2 cellular contexts compared by ENCODE assay signal in the genomic region with DNA sequence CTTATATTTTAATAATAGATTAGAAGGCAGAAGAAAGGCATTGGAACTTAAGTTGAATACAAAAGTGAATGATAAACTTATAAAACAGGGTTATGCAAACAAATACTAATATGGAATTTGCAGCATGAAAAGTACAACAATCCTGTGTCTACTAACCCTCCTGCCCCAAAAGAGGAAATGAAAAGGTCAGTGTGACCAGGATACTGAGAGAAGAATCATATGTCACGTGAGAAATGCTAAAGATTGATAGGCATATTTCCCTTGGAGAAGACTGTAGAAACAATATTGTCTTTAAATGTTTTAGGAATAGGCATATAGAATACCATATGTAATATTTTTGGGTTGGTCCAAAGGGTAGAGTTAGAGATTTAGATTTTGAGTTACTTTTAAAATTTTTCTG.
TF ChIP-seq lines count a peak whose summit lies in the region.

No MANE protein-coding gene starts in this region.

TF ChIP-seq in GM12891, 5 proteins besides CTCF, POLR2A, EP300 and RAD21 (continued from another document):
- peak; percentile 83 for TF ChIP-seq SPI1 (IDR thresholded peaks at IDR 0.05; ENCODE audit: low read depth, low read length)

TF ChIP-seq in GM12878, 131 proteins besides CTCF, POLR2A, EP300 and RAD21 (continued from another document):
- TF ChIP-seq SPI1 (IDR thresholded peaks at IDR 0.05; ENCODE audit: borderline replicate concordance, insufficient read depth, low read depth, low read length) (peak; percentile 81; the same call in 1 of the 2 replicates), BHLHE40 (IDR thresholded peaks at IDR 0.05; ENCODE audit: borderline replicate concordance in 1 of 2, low read depth in 2 of 2, low read length in 1 of 2) (peak; percentile 78 to 79)
- TF ChIP-seq, protein P1, sequence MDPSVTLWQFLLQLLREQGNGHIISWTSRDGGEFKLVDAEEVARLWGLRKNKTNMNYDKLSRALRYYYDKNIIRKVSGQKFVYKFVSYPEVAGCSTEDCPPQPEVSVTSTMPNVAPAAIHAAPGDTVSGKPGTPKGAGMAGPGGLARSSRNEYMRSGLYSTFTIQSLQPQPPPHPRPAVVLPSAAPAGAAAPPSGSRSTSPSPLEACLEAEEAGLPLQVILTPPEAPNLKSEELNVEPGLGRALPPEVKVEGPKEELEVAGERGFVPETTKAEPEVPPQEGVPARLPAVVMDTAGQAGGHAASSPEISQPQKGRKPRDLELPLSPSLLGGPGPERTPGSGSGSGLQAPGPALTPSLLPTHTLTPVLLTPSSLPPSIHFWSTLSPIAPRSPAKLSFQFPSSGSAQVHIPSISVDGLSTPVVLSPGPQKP (IDR thresholded peaks at IDR 0.05; ENCODE audit: low read depth, low read length): no peak
- TF ChIP-seq, protein P2, sequence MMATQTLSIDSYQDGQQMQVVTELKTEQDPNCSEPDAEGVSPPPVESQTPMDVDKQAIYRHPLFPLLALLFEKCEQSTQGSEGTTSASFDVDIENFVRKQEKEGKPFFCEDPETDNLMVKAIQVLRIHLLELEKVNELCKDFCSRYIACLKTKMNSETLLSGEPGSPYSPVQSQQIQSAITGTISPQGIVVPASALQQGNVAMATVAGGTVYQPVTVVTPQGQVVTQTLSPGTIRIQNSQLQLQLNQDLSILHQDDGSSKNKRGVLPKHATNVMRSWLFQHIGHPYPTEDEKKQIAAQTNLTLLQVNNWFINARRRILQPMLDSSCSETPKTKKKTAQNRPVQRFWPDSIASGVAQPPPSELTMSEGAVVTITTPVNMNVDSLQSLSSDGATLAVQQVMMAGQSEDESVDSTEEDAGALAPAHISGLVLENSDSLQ (IDR thresholded peaks at IDR 0.05): peak; percentile 47; the same call in 1 of the 2 replicates
- TF ChIP-seq, protein P3, sequence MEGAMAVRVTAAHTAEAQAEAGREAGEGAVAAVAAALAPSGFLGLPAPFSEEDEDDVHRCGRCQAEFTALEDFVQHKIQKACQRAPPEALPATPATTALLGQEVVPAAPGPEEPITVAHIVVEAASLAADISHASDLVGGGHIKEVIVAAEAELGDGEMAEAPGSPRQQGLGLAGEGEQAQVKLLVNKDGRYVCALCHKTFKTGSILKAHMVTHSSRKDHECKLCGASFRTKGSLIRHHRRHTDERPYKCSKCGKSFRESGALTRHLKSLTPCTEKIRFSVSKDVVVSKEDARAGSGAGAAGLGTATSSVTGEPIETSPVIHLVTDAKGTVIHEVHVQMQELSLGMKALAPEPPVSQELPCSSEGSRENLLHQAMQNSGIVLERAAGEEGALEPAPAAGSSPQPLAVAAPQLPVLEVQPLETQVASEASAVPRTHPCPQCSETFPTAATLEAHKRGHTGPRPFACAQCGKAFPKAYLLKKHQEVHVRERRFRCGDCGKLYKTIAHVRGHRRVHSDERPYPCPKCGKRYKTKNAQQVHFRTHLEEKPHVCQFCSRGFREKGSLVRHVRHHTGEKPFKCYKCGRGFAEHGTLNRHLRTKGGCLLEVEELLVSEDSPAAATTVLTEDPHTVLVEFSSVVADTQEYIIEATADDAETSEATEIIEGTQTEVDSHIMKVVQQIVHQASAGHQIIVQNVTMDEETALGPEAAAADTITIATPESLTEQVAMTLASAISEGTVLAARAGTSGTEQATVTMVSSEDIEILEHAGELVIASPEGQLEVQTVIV (IDR thresholded peaks at IDR 0.05; ENCODE audit: borderline replicate concordance, partially characterized antibody): no peak
